Comparison of ENCODE assay signal across 1 cellular context in the genomic region with DNA sequence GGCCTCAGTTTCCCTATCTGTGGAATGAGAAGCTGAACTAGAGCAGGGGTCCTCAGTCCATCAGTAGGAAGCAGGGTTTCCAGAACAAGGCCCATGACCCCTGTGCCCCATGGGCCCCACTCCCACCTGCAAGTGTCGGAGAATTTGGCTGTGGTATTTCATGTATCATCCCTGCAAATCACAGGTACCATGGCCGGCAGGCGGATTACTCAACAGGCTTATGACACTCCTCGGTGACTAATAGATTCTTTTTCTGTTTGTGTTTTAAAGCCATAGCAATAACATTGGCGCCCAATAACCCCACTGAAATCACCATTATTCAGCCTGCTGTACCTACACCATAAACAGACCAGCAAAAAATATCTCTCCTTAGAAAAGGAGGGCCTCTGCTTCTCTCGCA.
TF ChIP-seq lines count a peak whose summit lies in the region.

No MANE protein-coding gene starts in this region.

TF ChIP-seq in HCT116, 20 proteins besides CTCF, POLR2A, EP300 and RAD21 (continued from another document):
- TF ChIP-seq, protein P1, sequence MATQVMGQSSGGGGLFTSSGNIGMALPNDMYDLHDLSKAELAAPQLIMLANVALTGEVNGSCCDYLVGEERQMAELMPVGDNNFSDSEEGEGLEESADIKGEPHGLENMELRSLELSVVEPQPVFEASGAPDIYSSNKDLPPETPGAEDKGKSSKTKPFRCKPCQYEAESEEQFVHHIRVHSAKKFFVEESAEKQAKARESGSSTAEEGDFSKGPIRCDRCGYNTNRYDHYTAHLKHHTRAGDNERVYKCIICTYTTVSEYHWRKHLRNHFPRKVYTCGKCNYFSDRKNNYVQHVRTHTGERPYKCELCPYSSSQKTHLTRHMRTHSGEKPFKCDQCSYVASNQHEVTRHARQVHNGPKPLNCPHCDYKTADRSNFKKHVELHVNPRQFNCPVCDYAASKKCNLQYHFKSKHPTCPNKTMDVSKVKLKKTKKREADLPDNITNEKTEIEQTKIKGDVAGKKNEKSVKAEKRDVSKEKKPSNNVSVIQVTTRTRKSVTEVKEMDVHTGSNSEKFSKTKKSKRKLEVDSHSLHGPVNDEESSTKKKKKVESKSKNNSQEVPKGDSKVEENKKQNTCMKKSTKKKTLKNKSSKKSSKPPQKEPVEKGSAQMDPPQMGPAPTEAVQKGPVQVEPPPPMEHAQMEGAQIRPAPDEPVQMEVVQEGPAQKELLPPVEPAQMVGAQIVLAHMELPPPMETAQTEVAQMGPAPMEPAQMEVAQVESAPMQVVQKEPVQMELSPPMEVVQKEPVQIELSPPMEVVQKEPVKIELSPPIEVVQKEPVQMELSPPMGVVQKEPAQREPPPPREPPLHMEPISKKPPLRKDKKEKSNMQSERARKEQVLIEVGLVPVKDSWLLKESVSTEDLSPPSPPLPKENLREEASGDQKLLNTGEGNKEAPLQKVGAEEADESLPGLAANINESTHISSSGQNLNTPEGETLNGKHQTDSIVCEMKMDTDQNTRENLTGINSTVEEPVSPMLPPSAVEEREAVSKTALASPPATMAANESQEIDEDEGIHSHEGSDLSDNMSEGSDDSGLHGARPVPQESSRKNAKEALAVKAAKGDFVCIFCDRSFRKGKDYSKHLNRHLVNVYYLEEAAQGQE (IDR thresholded peaks at IDR 0.05; ENCODE audit: low read depth) = no peak
- no peak for TF ChIP-seq ELF1 (IDR thresholded peaks at IDR 0.05; ENCODE audit: borderline replicate concordance, low read depth)
- TF ChIP-seq EZH2 (IDR thresholded peaks at IDR 0.05) = no peak
- no peak for TF ChIP-seq SP1 (IDR thresholded peaks at IDR 0.05; ENCODE audit: low read depth)
- peak; percentile 78 for TF ChIP-seq CEBPB (IDR thresholded peaks at IDR 0.05; ENCODE audit: low read depth)
- TF ChIP-seq FOSL1 (IDR thresholded peaks at IDR 0.05; ENCODE audit: low read depth) = peak; percentile 41; the same call in 1 of the 2 replicates
- no peak for TF ChIP-seq SRF (IDR thresholded peaks at IDR 0.05; ENCODE audit: low read depth)
- no peak for TF ChIP-seq EZH2phosphoT487 (IDR thresholded peaks at IDR 0.05; ENCODE audit: borderline replicate concordance)
- TF ChIP-seq, protein P2, sequence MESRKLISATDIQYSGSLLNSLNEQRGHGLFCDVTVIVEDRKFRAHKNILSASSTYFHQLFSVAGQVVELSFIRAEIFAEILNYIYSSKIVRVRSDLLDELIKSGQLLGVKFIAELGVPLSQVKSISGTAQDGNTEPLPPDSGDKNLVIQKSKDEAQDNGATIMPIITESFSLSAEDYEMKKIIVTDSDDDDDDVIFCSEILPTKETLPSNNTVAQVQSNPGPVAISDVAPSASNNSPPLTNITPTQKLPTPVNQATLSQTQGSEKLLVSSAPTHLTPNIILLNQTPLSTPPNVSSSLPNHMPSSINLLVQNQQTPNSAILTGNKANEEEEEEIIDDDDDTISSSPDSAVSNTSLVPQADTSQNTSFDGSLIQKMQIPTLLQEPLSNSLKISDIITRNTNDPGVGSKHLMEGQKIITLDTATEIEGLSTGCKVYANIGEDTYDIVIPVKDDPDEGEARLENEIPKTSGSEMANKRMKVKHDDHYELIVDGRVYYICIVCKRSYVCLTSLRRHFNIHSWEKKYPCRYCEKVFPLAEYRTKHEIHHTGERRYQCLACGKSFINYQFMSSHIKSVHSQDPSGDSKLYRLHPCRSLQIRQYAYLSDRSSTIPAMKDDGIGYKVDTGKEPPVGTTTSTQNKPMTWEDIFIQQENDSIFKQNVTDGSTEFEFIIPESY (IDR thresholded peaks at IDR 0.05; ENCODE audit: extremely low read depth, insufficient replicate concordance, low read length) = no peak
- no peak for TF ChIP-seq SIN3A (IDR thresholded peaks at IDR 0.05; ENCODE audit: low read depth)
- TF ChIP-seq CBX3 (IDR thresholded peaks at IDR 0.05; ENCODE audit: low read depth) = no peak
